In the genomic region with DNA sequence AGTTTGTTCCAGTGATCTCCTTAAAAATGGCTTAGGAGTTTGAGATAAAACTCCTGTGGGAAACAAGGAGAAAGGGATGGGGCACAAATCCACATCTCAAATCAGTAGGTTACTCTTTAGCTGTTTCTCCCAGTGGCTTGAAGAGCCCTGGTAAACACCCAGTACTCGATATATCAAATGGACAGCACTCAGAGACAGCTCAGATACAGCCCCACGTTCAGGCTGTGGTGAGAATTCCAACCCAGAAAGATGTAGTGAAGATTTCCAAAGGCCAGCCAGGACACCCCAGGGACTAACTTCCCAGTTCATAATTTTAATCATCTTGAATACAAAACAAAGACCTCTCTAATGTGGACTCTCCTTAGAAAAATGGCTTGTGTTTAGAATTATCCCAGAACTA, we compare ENCODE assay signal across 13 cellular contexts. TPM values are rescaled to one million over a fixed set of nuclear protein-coding genes. Genes with fewer than 3 reads are reported as not detected.
DNase-seq lines count a peak whose midpoint lies in the region; ATAC-seq and TF ChIP-seq lines count a peak whose summit lies in the region.
"Had no signal": no experiment of that assay in that cellular context is flagged by ENCODE, and none has a peak within 500 bp of the region (broad histone marks: within the 10 kb centered on the region; RNA-seq: fewer than 3 reads in every experiment).

No MANE protein-coding gene starts in this region.

- no peak overlapping the region for H3K4me3 ChIP-seq in heart left ventricle
- H3K4me3 ChIP-seq: SJCRH30 had no signal

- TF ChIP-seq POLR2A in heart left ventricle (IDR thresholded peaks at IDR 0.05) = no peak

- H3K9me3 ChIP-seq in heart left ventricle = no peaks in the 10 kb centered on the region
- H3K9me3 ChIP-seq: SJCRH30 had no signal

- intact Hi-C loops in activated CD4-positive, alpha-beta memory T cell treated with anti-CD3 and anti-CD28 coated beads for 36 hours (cut with micrococcal nuclease) = loop anchor here (2.0 kb wide), 1 partner anchor 46 kb away; no protein-coding TSS in a partner anchor
- intact Hi-C loops in heart left ventricle (cut with DNase I) = loop anchor here in 6 of 10 donors (2.0 to 10.0 kb wide), 5 partner anchors 104 to 870 kb away; no protein-coding TSS in a partner anchor

- no peak for DNase-seq in activated CD4-positive, alpha-beta memory T cell treated with anti-CD3 and anti-CD28 coated beads for 36 hours
- no peak for DNase-seq in activated CD4-positive, alpha-beta memory T cell treated with anti-CD3 and anti-CD28 coated beads, Interleukin-2, amount 10 ng/mL, durations not matched to agents 7 days and 5 days
- peak; percentile 27 for DNase-seq in SHP77 treated with DMSO at 0.1 percent for 48 hours (lab: John Stamatoyannopoulos, UW)
- no peak for DNase-seq in heart left ventricle
- no peak for DNase-seq in GM19238 (ENCODE audit: insufficient read length, low spot score)
- DNase-seq in NCI-H1417 treated with DMSO at 0.1 percent for 48 hours (lab: John Stamatoyannopoulos, UW) = no peak
- DNase-seq: activated CD4-positive, alpha-beta T cell treated with anti-CD3 and anti-CD28 coated beads, Interleukin-2, amount 50 U/mL, for 4 hours; IMR-90; stimulated activated naive CD8-positive, alpha-beta T cell treated with anti-CD3 and anti-CD28 coated beads, Interleukin-15, amount 100 ng/mL, for 72 hours had no signal

- peaks cover 20% of the 10 kb centered on the region for H3K36me3 Mint-ChIP-seq in activated CD4-positive, alpha-beta memory T cell treated with anti-CD3 and anti-CD28 coated beads for 36 hours
- H3K36me3 Mint-ChIP-seq in activated CD4-positive, alpha-beta memory T cell treated with anti-CD3 and anti-CD28 coated beads, Interleukin-2, amount 10 ng/mL, durations not matched to agents 7 days and 5 days (ENCODE audit: low read depth) = peaks cover 44% of the 10 kb centered on the region
- peaks cover 6% of the 10 kb centered on the region for H3K36me3 Mint-ChIP-seq in stimulated activated memory B cell treated with anti-CD40 and anti-IgM and Interleukin-4, amounts not matched to agents 10 μg/mL and 1 μg/mL and 100 μg/mL, for 72 hours

- H3K4me1 ChIP-seq in heart left ventricle = peaks cover 0 to 62% (median 28%) of the 10 kb centered on the region in 12 donors

- ATAC-seq in heart left ventricle = peak in 3 of 4 donors; percentile 29 to 44 (median 33)
- no peak for ATAC-seq in stimulated activated memory B cell treated with anti-CD40 and anti-IgM and Interleukin-4, amounts not matched to agents 10 μg/mL and 1 μg/mL and 100 μg/mL, for 72 hours
- no peak for ATAC-seq in HG03565 (IDR thresholded peaks at IDR 0.05; ENCODE audit: unreplicated experiment)

- H3K9me3 Mint-ChIP-seq in activated CD4-positive, alpha-beta memory T cell treated with anti-CD3 and anti-CD28 coated beads for 36 hours = no peaks in the 10 kb centered on the region
- no peaks in the 10 kb centered on the region for H3K9me3 Mint-ChIP-seq in activated CD4-positive, alpha-beta memory T cell treated with anti-CD3 and anti-CD28 coated beads, Interleukin-2, amount 10 ng/mL, durations not matched to agents 7 days and 5 days
- H3K9me3 Mint-ChIP-seq in stimulated activated memory B cell treated with anti-CD40 and anti-IgM and Interleukin-4, amounts not matched to agents 10 μg/mL and 1 μg/mL and 100 μg/mL, for 72 hours = no peaks in the 10 kb centered on the region
- H3K9me3 Mint-ChIP-seq: natural killer cell treated with Interleukin-12 subunit alpha and Interleukin-12 subunit beta and Interleukin-15 and Interleukin-18, amount 100 ng/mL, for 72 hours; stimulated activated naive CD8-positive, alpha-beta T cell treated with anti-CD3 and anti-CD28 coated beads, Interleukin-15, amount 100 ng/mL, for 72 hours had no signal

- no peaks in the 10 kb centered on the region for H3K27me3 Mint-ChIP-seq in activated CD4-positive, alpha-beta memory T cell treated with anti-CD3 and anti-CD28 coated beads for 36 hours
- no peaks in the 10 kb centered on the region for H3K27me3 Mint-ChIP-seq in activated CD4-positive, alpha-beta memory T cell treated with anti-CD3 and anti-CD28 coated beads, Interleukin-2, amount 10 ng/mL, durations not matched to agents 7 days and 5 days
- H3K27me3 Mint-ChIP-seq in stimulated activated memory B cell treated with anti-CD40 and anti-IgM and Interleukin-4, amounts not matched to agents 10 μg/mL and 1 μg/mL and 100 μg/mL, for 72 hours = no peaks in the 10 kb centered on the region
- H3K27me3 Mint-ChIP-seq: natural killer cell treated with Interleukin-12 subunit alpha and Interleukin-12 subunit beta and Interleukin-15 and Interleukin-18, amount 100 ng/mL, for 72 hours; stimulated activated naive CD8-positive, alpha-beta T cell treated with anti-CD3 and anti-CD28 coated beads, Interleukin-15, amount 100 ng/mL, for 72 hours had no signal

- TF ChIP-seq CTCF in heart left ventricle (IDR thresholded peaks at IDR 0.05) = no peak

- POLR2A ChIA-PET in activated CD4-positive, alpha-beta memory T cell treated with anti-CD3 and anti-CD28 coated beads for 36 hours (lab: Charles Lee) = interaction anchor here (0.7 to 3.7 kb wide), 2 partner anchors 12 to 39 kb away, joined by 3 to 32 read pairs; partner anchors contain the start of genes CUEDC1 and SRSF1
- POLR2A ChIA-PET in activated CD4-positive, alpha-beta memory T cell treated with anti-CD3 and anti-CD28 coated beads, Interleukin-2, amount 10 ng/mL, durations not matched to agents 7 days and 5 days (lab: Charles Lee) = interaction anchor here (1.6 to 7.4 kb wide), 3 partner anchors 8 to 144 kb away, joined by 4 to 86 read pairs (median 6); partner anchors contain the start of genes MRPS23 and SRSF1

- H3K4me1 Mint-ChIP-seq in activated CD4-positive, alpha-beta memory T cell treated with anti-CD3 and anti-CD28 coated beads for 36 hours (ENCODE audit: low read depth) = peaks cover 64% of the 10 kb centered on the region
- H3K4me1 Mint-ChIP-seq in activated CD4-positive, alpha-beta memory T cell treated with anti-CD3 and anti-CD28 coated beads, Interleukin-2, amount 10 ng/mL, durations not matched to agents 7 days and 5 days = peaks cover 64% of the 10 kb centered on the region
- H3K4me1 Mint-ChIP-seq in stimulated activated memory B cell treated with anti-CD40 and anti-IgM and Interleukin-4, amounts not matched to agents 10 μg/mL and 1 μg/mL and 100 μg/mL, for 72 hours = peaks cover 24% of the 10 kb centered on the region

- H3K4me3 Mint-ChIP-seq in activated CD4-positive, alpha-beta memory T cell treated with anti-CD3 and anti-CD28 coated beads for 36 hours = no peak overlapping the region
- H3K4me3 Mint-ChIP-seq in activated CD4-positive, alpha-beta memory T cell treated with anti-CD3 and anti-CD28 coated beads, Interleukin-2, amount 10 ng/mL, durations not matched to agents 7 days and 5 days = no peak overlapping the region
- no peak overlapping the region for H3K4me3 Mint-ChIP-seq in stimulated activated memory B cell treated with anti-CD40 and anti-IgM and Interleukin-4, amounts not matched to agents 10 μg/mL and 1 μg/mL and 100 μg/mL, for 72 hours
- H3K4me3 Mint-ChIP-seq: natural killer cell treated with Interleukin-12 subunit alpha and Interleukin-12 subunit beta and Interleukin-15 and Interleukin-18, amount 100 ng/mL, for 72 hours; stimulated activated naive CD8-positive, alpha-beta T cell treated with anti-CD3 and anti-CD28 coated beads, Interleukin-15, amount 100 ng/mL, for 72 hours had no signal

- H3K27ac ChIP-seq in heart left ventricle = peak overlapping the region in 8 of 12 donors; percentile 7 to 98 (median 56)
- H3K27ac ChIP-seq: SJCRH30 had no signal

- 21 to 29% (median 24%) methylated on average over 2 of the region's 2 CpGs for WGBS in heart left ventricle, 4 donors

- no peaks in the 10 kb centered on the region for H3K27me3 ChIP-seq in heart left ventricle
- H3K27me3 ChIP-seq: SJCRH30 had no signal

- CTCF ChIA-PET in activated CD4-positive, alpha-beta memory T cell treated with anti-CD3 and anti-CD28 coated beads for 36 hours (lab: Charles Lee) = interaction anchor here (0.7 to 10.7 kb wide), 11 partner anchors 9 to 160 kb away, joined by 3 to 170 read pairs (median 5); partner anchors contain the start of genes MRPS23 and SRSF1
- CTCF ChIA-PET in activated CD4-positive, alpha-beta memory T cell treated with anti-CD3 and anti-CD28 coated beads, Interleukin-2, amount 10 ng/mL, durations not matched to agents 7 days and 5 days (lab: Charles Lee) = interaction anchor here (0.8 to 11.0 kb wide), 7 partner anchors 9 to 161 kb away, joined by 5 to 137 read pairs (median 7); partner anchors contain the start of gene SRSF1

- peaks cover 0 to 33% (median 29%) of the 10 kb centered on the region in 9 donors for H3K36me3 ChIP-seq in heart left ventricle

- peak overlapping the region; percentile 3 for H3K27ac Mint-ChIP-seq in activated CD4-positive, alpha-beta memory T cell treated with anti-CD3 and anti-CD28 coated beads for 36 hours
- no peak overlapping the region for H3K27ac Mint-ChIP-seq in activated CD4-positive, alpha-beta memory T cell treated with anti-CD3 and anti-CD28 coated beads, Interleukin-2, amount 10 ng/mL, durations not matched to agents 7 days and 5 days
- H3K27ac Mint-ChIP-seq in stimulated activated memory B cell treated with anti-CD40 and anti-IgM and Interleukin-4, amounts not matched to agents 10 μg/mL and 1 μg/mL and 100 μg/mL, for 72 hours = peak overlapping the region; percentile 5

RNA-seq across cellular contexts. Expression of gene VEZF1, which starts 6.4 kb away (rescaled TPM):
- total RNA-seq in activated CD4-positive, alpha-beta memory T cell treated with anti-CD3 and anti-CD28 coated beads for 36 hours = 10 to 100 TPM; 26.8 to 29.8 TPM
- total RNA-seq in activated CD4-positive, alpha-beta memory T cell treated with anti-CD3 and anti-CD28 coated beads, Interleukin-2, amount 10 ng/mL, durations not matched to agents 7 days and 5 days = 10 to 100 TPM; 44.6 to 46.6 TPM
- 10 to 100 TPM; 58.9 to 85.6 (median 62.6) TPM for total RNA-seq in heart left ventricle
- polyA plus RNA-seq in heart left ventricle = 10 to 100 TPM; 18.2 to 46.4 TPM

RNA-seq across cellular contexts. Expression of gene SRSF1, which starts 12.6 kb away (rescaled TPM):
- 100 to 1,000 TPM; 325 to 326 TPM for total RNA-seq in activated CD4-positive, alpha-beta memory T cell treated with anti-CD3 and anti-CD28 coated beads for 36 hours
- total RNA-seq in activated CD4-positive, alpha-beta memory T cell treated with anti-CD3 and anti-CD28 coated beads, Interleukin-2, amount 10 ng/mL, durations not matched to agents 7 days and 5 days = 100 to 1,000 TPM; 298 to 304 TPM
- 100 to 1,000 TPM in 4 of 9 donors, 10 to 100 TPM in 5; 80.8 to 114 (median 99.7) TPM for total RNA-seq in heart left ventricle
- polyA plus RNA-seq in heart left ventricle = 100 to 1,000 TPM in 1 of 2 donors, 10 to 100 TPM in 1; 48.2 to 129 TPM

RNA-seq across cellular contexts. Expression of gene CUEDC1, which starts 39.2 kb away (rescaled TPM):
- total RNA-seq in activated CD4-positive, alpha-beta memory T cell treated with anti-CD3 and anti-CD28 coated beads for 36 hours = under 1 TPM; 0.29 to 0.36 TPM
- total RNA-seq in activated CD4-positive, alpha-beta memory T cell treated with anti-CD3 and anti-CD28 coated beads, Interleukin-2, amount 10 ng/mL, durations not matched to agents 7 days and 5 days = under 1 TPM in 1 of 2 experiments, not detected in 1; 0.25 TPM
- total RNA-seq in heart left ventricle = 10 to 100 TPM; 37.6 to 68.5 (median 42.8) TPM
- 10 to 100 TPM; 29.6 to 39.9 TPM for polyA plus RNA-seq in heart left ventricle

Comparison
In these comparisons a context has a peak if more than half of its experiments do, and no peak if none do; other contexts are left out.
1. ATAC-seq: peak in heart left ventricle (3 of 4); none in stimulated activated memory B cell treated with anti-CD40 and anti-IgM and Interleukin-4, amounts not matched to agents 10 μg/mL and 1 μg/mL and 100 μg/mL, for 72 hours (single experiment) and HG03565 (single experiment).
2. RNA of gene CUEDC1, which starts 39.2 kb away (total RNA-seq): 37.6 to 68.5 TPM in heart left ventricle; 0.29 to 0.36 TPM in activated CD4-positive, alpha-beta memory T cell treated with anti-CD3 and anti-CD28 coated beads for 36 hours and 0.25 TPM in activated CD4-positive, alpha-beta memory T cell treated with anti-CD3 and anti-CD28 coated beads, Interleukin-2, amount 10 ng/mL, durations not matched to agents 7 days and 5 days; every median in the first group is over 10 times any median in the second.